1 cellular context compared by ENCODE assay signal in the genomic region with DNA sequence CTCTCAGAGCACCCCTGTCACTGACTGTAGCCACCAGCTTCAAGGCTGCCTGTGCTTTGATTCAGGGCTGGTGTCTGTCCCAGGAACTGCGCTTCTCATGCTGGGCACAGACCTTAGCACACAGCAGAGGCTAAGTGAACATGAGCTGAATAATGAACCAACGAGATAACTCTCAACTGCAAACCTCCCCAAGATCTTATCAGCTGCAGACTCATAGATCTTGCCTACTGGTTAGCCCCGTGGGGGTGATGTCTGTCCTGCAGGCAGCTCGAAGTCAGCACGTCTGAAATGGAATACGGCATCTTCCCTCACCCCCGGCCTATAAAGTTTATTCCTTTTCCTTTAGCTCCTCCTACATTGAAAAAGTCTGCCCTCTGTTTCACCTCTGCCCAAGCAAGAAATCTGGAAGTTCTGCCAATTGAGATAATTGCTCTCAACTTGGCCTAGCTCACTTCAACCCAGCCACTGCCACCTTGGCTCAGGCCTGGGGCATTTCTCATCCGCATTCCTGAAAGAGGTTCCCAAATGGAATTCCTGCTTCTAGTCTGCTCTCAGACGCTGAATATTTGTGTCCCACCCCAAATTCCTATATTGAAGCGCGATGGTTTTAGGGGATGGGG.
TF ChIP-seq lines count a peak whose summit lies in the region.

No MANE protein-coding gene starts in this region.

TF ChIP-seq in IMR-90, 13 proteins besides CTCF, POLR2A, EP300 and RAD21 (continued from another document):
- TF ChIP-seq, protein P1, sequence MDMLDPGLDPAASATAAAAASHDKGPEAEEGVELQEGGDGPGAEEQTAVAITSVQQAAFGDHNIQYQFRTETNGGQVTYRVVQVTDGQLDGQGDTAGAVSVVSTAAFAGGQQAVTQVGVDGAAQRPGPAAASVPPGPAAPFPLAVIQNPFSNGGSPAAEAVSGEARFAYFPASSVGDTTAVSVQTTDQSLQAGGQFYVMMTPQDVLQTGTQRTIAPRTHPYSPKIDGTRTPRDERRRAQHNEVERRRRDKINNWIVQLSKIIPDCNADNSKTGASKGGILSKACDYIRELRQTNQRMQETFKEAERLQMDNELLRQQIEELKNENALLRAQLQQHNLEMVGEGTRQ (IDR thresholded peaks at IDR 0.05; ENCODE audit: low read depth, low read length): no peak
- TF ChIP-seq BHLHE40 (IDR thresholded peaks at IDR 0.05; ENCODE audit: low read depth, low read length): no peak
- no peak for TF ChIP-seq MAZ (IDR thresholded peaks at IDR 0.05; ENCODE audit: borderline replicate concordance, low read depth, low read length)
